ENCODE assay signal across 16 cellular contexts in genomic region chr2:26011609-26011989, GRCh38. TPM values are rescaled to one million over a fixed set of nuclear protein-coding genes. Genes with fewer than 3 reads are reported as not detected.
DNase-seq lines count a peak whose midpoint lies in the region; ATAC-seq, FAIRE-seq and TF ChIP-seq lines count a peak whose summit lies in the region.
"Had no signal": no experiment of that assay in that cellular context is flagged by ENCODE, and none has a peak within 500 bp of the region (broad histone marks: within the 10 kb centered on the region; RNA-seq: fewer than 3 reads in every experiment).

No MANE protein-coding gene starts in this region.

- H3K9ac ChIP-seq in PC-3 (ENCODE audit: low read length) = peak overlapping the region; percentile 73

- CTCF ChIA-PET in A673 (lab: Charles Lee) = interaction anchor here (2.1 kb wide), 1 partner anchor 20 kb away, joined by 6 read pairs; no protein-coding TSS in a partner anchor
- CTCF ChIA-PET in PC-3 (lab: Charles Lee) = no interaction called here

- no peak for TF ChIP-seq CTCF in A673 (conservative IDR thresholded peaks at IDR 0.05; ENCODE audit: low read depth, low read length)
- TF ChIP-seq CTCF in PC-3 (conservative IDR thresholded peaks at IDR 0.05; ENCODE audit: low read depth, low read length) = no peak
- TF ChIP-seq CTCF in pancreas (IDR thresholded peaks at IDR 0.05) = no peak

- intact Hi-C loops in A673 (cut with micrococcal nuclease; ENCODE audit: unreplicated experiment) = no loop called here
- intact Hi-C loops in PC-3 (cut with micrococcal nuclease) = loop anchor here (5.0 kb wide), 1 partner anchor 56 kb away; no protein-coding TSS in a partner anchor
- intact Hi-C loops in pancreas (cut with DNase I) = no loop called here

- POLR2A ChIA-PET in A673 (lab: Charles Lee; ENCODE audit: low non-redundant PET) (interaction anchor here (0.5 kb wide), 1 partner anchor 41 kb away, joined by 20 read pairs; no protein-coding TSS in a partner anchor), PC-3 (lab: Charles Lee; ENCODE audit: unreplicated experiment) (no interaction called here)

- H3K4me3 ChIP-seq in A673 (ENCODE audit: low read depth, low read length, poor library complexity, severe bottlenecking) = no peak overlapping the region
- H3K4me3 ChIP-seq in PC-3 (ENCODE audit: low read length) = peak overlapping the region; percentile 42
- H3K4me3 ChIP-seq in pancreas = no peak overlapping the region

- H3F3A ChIP-seq in PC-3 (ENCODE audit: low read length, unreplicated experiment) = peaks cover 14% of the 10 kb centered on the region

- H3K9me2 ChIP-seq in PC-3 (replicated peaks; ENCODE audit: low read length) = no peaks in the 10 kb centered on the region

- no peak for FAIRE-seq in pancreas (lab: Jason Lieb, UNC)
- FAIRE-seq: endometrium, TTC549 had no signal

- BruUV-seq in A673 (replicated peaks; lab: Mats Ljungman, UMichigan) = no TSS peak
- no TSS peak for BruUV-seq in PC-3 (replicated peaks; lab: Mats Ljungman, UMichigan)

- H3K27me3 ChIP-seq in A673 (replicated peaks; ENCODE audit: insufficient read depth, low read depth, low read length, poor library complexity) (no peaks in the 10 kb centered on the region), PC-3 (ENCODE audit: low read length) (no peaks in the 10 kb centered on the region), pancreas (no peaks in the 10 kb centered on the region)
- H3K27me3 ChIP-seq: brain microvascular endothelial cell had no signal

- H3K79me2 ChIP-seq in PC-3 (ENCODE audit: low read length) = no peaks in the 10 kb centered on the region

- DNase-seq in A673 (ENCODE audit: low spot score) = no peak
- no peak for DNase-seq in PC-3
- no peak for DNase-seq in epithelial cell of prostate (ENCODE audit: low read depth, low spot score)
- DNase-seq in pancreas = peak in 1 of 6 donors; percentile 35
- no peak for DNase-seq in DMS153 treated with DMSO at 0.1 percent for 48 hours (lab: John Stamatoyannopoulos, UW; ENCODE audit: unreplicated experiment)
- no peak for DNase-seq in T-helper 2 cell
- no peak for DNase-seq in NCI-H1417 treated with DMSO at 0.1 percent for 48 hours (lab: John Stamatoyannopoulos, UW)
- DNase-seq in NCI-H446 treated with DMSO at 0.1 percent for 48 hours (lab: John Stamatoyannopoulos, UW) = no peak
- DNase-seq: activated CD8-positive, alpha-beta T cell treated with anti-CD3 and anti-CD28 coated beads, Interleukin-2, amount 10 ng/mL, durations not matched to agents 7 days and 5 days; activated gamma-delta T cell treated with Interleukin-2 at 50 U/mL for 16 hours; brain microvascular endothelial cell; glutamatergic neuron; natural killer cell; NCI-H2107 had no signal

- H3K4me1 ChIP-seq in A673 (ENCODE audit: insufficient read depth, low read length, poor library complexity, severe bottlenecking) (peaks cover 21% of the 10 kb centered on the region), PC-3 (ENCODE audit: insufficient read depth, low read length) (peaks cover 51% of the 10 kb centered on the region), pancreas (peaks cover 0 to 22% (median 17%) of the 10 kb centered on the region in 3 donors)

- ATAC-seq in PC-3 (no peak), pancreas (peak in 1 of 4 donors; percentile 68)
- ATAC-seq: activated CD8-positive, alpha-beta T cell treated with anti-CD3 and anti-CD28 coated beads, Interleukin-2, amount 10 ng/mL, durations not matched to agents 7 days and 5 days; natural killer cell had no signal

- H3K36me3 ChIP-seq in A673 (ENCODE audit: insufficient read depth, low read length, poor library complexity, severe bottlenecking) = no peaks in the 10 kb centered on the region
- no peaks in the 10 kb centered on the region for H3K36me3 ChIP-seq in PC-3 (ENCODE audit: low read depth, low read length)
- H3K36me3 ChIP-seq in pancreas = no peaks in the 10 kb centered on the region
- H3K36me3 ChIP-seq: brain microvascular endothelial cell had no signal

- peak overlapping the region; percentile 3; the same call in 1 of the 2 replicates for H2AFZ ChIP-seq in PC-3 (ENCODE audit: low read length)

- peak overlapping the region; percentile 87 for H3K4me2 ChIP-seq in PC-3 (ENCODE audit: low read length)

- peak overlapping the region; percentile 61 for H3K27ac ChIP-seq in A673 (ENCODE audit: low read depth, low read length, poor library complexity, severe bottlenecking)
- peak overlapping the region; percentile 98 for H3K27ac ChIP-seq in PC-3 (ENCODE audit: low read length)
- H3K27ac ChIP-seq in epithelial cell of prostate = peak overlapping the region; percentile 97
- H3K27ac ChIP-seq in pancreas = peak overlapping the region; percentile 37 to 86 (median 58)
- H3K27ac ChIP-seq: brain microvascular endothelial cell had no signal

- 55 to 56% methylated on average over 6 of the region's 6 CpGs for WGBS in pancreas, 2 donors

- no peaks in the 10 kb centered on the region for H4K20me1 ChIP-seq in PC-3 (ENCODE audit: low read length)

- peaks cover 4% of the 10 kb centered on the region for H3K9me3 ChIP-seq in A673 (ENCODE audit: low read depth, low read length, poor library complexity, severe bottlenecking)
- H3K9me3 ChIP-seq in PC-3 (ENCODE audit: low read length) = no peaks in the 10 kb centered on the region
- no peaks in the 10 kb centered on the region for H3K9me3 ChIP-seq in pancreas

RNA-seq across cellular contexts. Expression of gene RAB10, which starts 22.3 kb away (rescaled TPM):
- total RNA-seq in A673 (2021) (135 and 140 TPM in 2 replicates), PC-3 (2014; rRNA removed) (138 and 149 TPM in 2 replicates), pancreas (10 to 100 TPM; 27.4 to 62.9 (median 50.0) TPM)
- polyA plus RNA-seq in pancreas = 10 to 100 TPM; 16.5 to 29.1 TPM

RNA-seq across cellular contexts. Expression of gene KIF3C, which starts 29.3 kb away (rescaled TPM):
- total RNA-seq in A673 (2021) = 39.5 and 46.2 TPM in 2 replicates
- total RNA-seq in PC-3 (2014; rRNA removed) = 12.8 and 20.1 TPM in 2 replicates
- total RNA-seq in pancreas = 1 to 10 TPM in 5 of 6 donors, under 1 TPM in 1; 0.38 to 8.2 (median 2.0) TPM
- polyA plus RNA-seq in pancreas = 1 to 10 TPM; 1.6 to 4.6 TPM
